Comparison of ENCODE assay signal across 16 cellular contexts in genomic region chr13:97588993-97589392, GRCh38.
"Had no signal": no experiment of that assay in that cellular context is flagged by ENCODE, and none has a peak within 500 bp of the region (broad histone marks: within the 10 kb centered on the region; RNA-seq: fewer than 3 reads in every experiment).

No MANE protein-coding gene starts in this region.

- H3K36me3 ChIP-seq: gastrocnemius medialis had no signal

- ATAC-seq: activated CD8-positive, alpha-beta memory T cell treated with anti-CD3 and anti-CD28 coated beads, Interleukin-2, amount 10 ng/mL, durations not matched to agents 7 days and 5 days; activated naive CD4-positive, alpha-beta T cell treated with anti-CD3 and anti-CD28 coated beads, Interleukin-2, amount 50 U/mL, for 72 hours; body of pancreas; gastrocnemius medialis; left ventricle myocardium superior had no signal

- H3K4me3 ChIP-seq: body of pancreas, gastrocnemius medialis, testis had no signal

- H3K9me3 ChIP-seq: body of pancreas, gastrocnemius medialis, testis had no signal

- H3K27ac ChIP-seq: body of pancreas, gastrocnemius medialis, testis had no signal

- H3K27me3 ChIP-seq: body of pancreas, gastrocnemius medialis, testis had no signal

- DNase-seq: activated CD4-positive, alpha-beta T cell treated with anti-CD3 and anti-CD28 coated beads for 1 hour; activated CD4-positive, alpha-beta T cell treated with anti-CD3 and anti-CD28 coated beads, Interleukin-2, amount 50 U/mL, for 48 hours; activated CD8-positive, alpha-beta memory T cell treated with anti-CD3 and anti-CD28 coated beads, Interleukin-2, amount 10 ng/mL, durations not matched to agents 7 days and 5 days; activated effector memory CD4-positive, alpha-beta T cell treated with Interleukin-2 at 50 U/mL for 16 hours; activated T-cell treated with anti-CD3 and anti-CD28 coated beads, Interleukin-2, amount 50 U/mL, for 24 hours; amniotic stem cell; body of pancreas; cerebellar nuclear complex; gastrocnemius medialis; left ventricle myocardium superior; mesenchymal stem cell; nephron progenitor cell; stimulated activated CD4-positive, alpha-beta T cell treated with anti-CD3 and anti-CD28 coated beads, Interleukin-4, amount 100 ng/mL, for 1 hour; stimulated activated CD8-positive, alpha-beta memory T cell treated with anti-CD3 and anti-CD28 coated beads, Interleukin-4, amount 100 ng/mL, for 48 hours; testis had no signal

- H3K4me1 ChIP-seq: body of pancreas, gastrocnemius medialis, testis had no signal
